Comparison of ENCODE assay signal across 23 cellular contexts in genomic region chr5:14734382-14734781, GRCh38.
DNase-seq lines count a peak whose midpoint lies in the region; ATAC-seq and TF ChIP-seq lines count a peak whose summit lies in the region.
"Had no signal": no experiment of that assay in that cellular context is flagged by ENCODE, and none has a peak within 500 bp of the region (broad histone marks: within the 10 kb centered on the region; RNA-seq: fewer than 3 reads in every experiment).

No MANE protein-coding gene starts in this region.

- intact Hi-C loops in CD4-positive, alpha-beta T cell (cut with DNase I, micrococcal nuclease): no loop called here

- no peak overlapping the region for H2AFZ ChIP-seq in OCI-LY3 (ENCODE audit: low read depth, low read length)

- peak overlapping the region; percentile 62 for H3K27ac Mint-ChIP-seq in CD4-positive, alpha-beta T cell
- H3K27ac Mint-ChIP-seq in nephron progenitor cell: peak overlapping the region; percentile 2
- H3K27ac Mint-ChIP-seq: H9 had no signal

- no peaks in the 10 kb centered on the region for H3K9me3 Mint-ChIP-seq in CD4-positive, alpha-beta T cell
- H3K9me3 Mint-ChIP-seq in nephron progenitor cell: no peaks in the 10 kb centered on the region
- H3K9me3 Mint-ChIP-seq: H9 had no signal

- H3K27me3 Mint-ChIP-seq in CD4-positive, alpha-beta T cell: no peaks in the 10 kb centered on the region
- peaks cover 7% of the 10 kb centered on the region for H3K27me3 Mint-ChIP-seq in nephron progenitor cell (ENCODE audit: low read depth, poor library complexity)

- H3K36me3 ChIP-seq in BLaER1 treated with 17β-estradiol and CSF1 and Interleukin-3, amounts not matched to agents 10 nM and 100 nM: peaks cover 15 to 93% (median 53%) of the 10 kb centered on the region in 11 experiments; a peak in 19 of 22 replicates
- no peaks in the 10 kb centered on the region for H3K36me3 ChIP-seq in OCI-LY3 (replicated peaks; ENCODE audit: low read depth, low read length)
- H3K36me3 ChIP-seq: MG63 had no signal

- CTCF ChIA-PET in CD4-positive, alpha-beta T cell (lab: Charles Lee): no interaction called here

- no peaks in the 10 kb centered on the region for H3K9me3 ChIP-seq in BLaER1 treated with 17β-estradiol and CSF1 and Interleukin-3, amounts not matched to agents 10 nM and 100 nM (replicated peaks in 1 of 11)
- no peaks in the 10 kb centered on the region for H3K9me3 ChIP-seq in CD4-positive, alpha-beta T cell (ENCODE audit: control insufficient read depth, low read length)
- no peaks in the 10 kb centered on the region for H3K9me3 ChIP-seq in OCI-LY3 (ENCODE audit: insufficient read depth, low read length)
- H3K9me3 ChIP-seq: MG63 had no signal

- H4K20me1 ChIP-seq in BLaER1 treated with 17β-estradiol and CSF1 and Interleukin-3, amounts not matched to agents 10 nM and 100 nM: peaks cover 0 to 35% (median 0%) of the 10 kb centered on the region in 11 experiments; a peak in 5 of 22 replicates
- H4K20me1 ChIP-seq in OCI-LY3 (ENCODE audit: insufficient read depth, low read length): no peaks in the 10 kb centered on the region

- no peak for ATAC-seq in CD4-positive, alpha-beta T cell (ENCODE audit: poor library complexity)
- no peak for ATAC-seq in HG02588 (IDR thresholded peaks at IDR 0.05; ENCODE audit: unreplicated experiment)
- ATAC-seq: GM12878, SK-N-SH treated with all-trans-retinoic acid at 6 μM for 48 hours had no signal

- no peaks in the 10 kb centered on the region for H3K79me2 ChIP-seq in OCI-LY3 (ENCODE audit: low read length)

- POLR2A ChIA-PET in CD4-positive, alpha-beta T cell (lab: Charles Lee): no interaction called here

- peaks cover 84% of the 10 kb centered on the region for H3K36me3 Mint-ChIP-seq in CD4-positive, alpha-beta T cell (ENCODE audit: low read depth)
- H3K36me3 Mint-ChIP-seq in nephron progenitor cell (ENCODE audit: low read depth): peaks cover 5% of the 10 kb centered on the region

- H3K27me3 ChIP-seq in BLaER1 treated with 17β-estradiol and CSF1 and Interleukin-3, amounts not matched to agents 10 nM and 100 nM: no peaks in the 10 kb centered on the region; a peak in 2 of 22 replicates
- no peaks in the 10 kb centered on the region for H3K27me3 ChIP-seq in CD4-positive, alpha-beta T cell (ENCODE audit: control insufficient read depth, insufficient read depth, low read length)
- no peaks in the 10 kb centered on the region for H3K27me3 ChIP-seq in OCI-LY3 (ENCODE audit: low read depth, low read length)
- H3K27me3 ChIP-seq: MG63 had no signal

- no peak overlapping the region for H3K4me3 Mint-ChIP-seq in CD4-positive, alpha-beta T cell
- H3K4me3 Mint-ChIP-seq in nephron progenitor cell: no peak overlapping the region
- H3K4me3 Mint-ChIP-seq: H9 had no signal

- H3K4me1 Mint-ChIP-seq in CD4-positive, alpha-beta T cell (ENCODE audit: low read depth): no peaks in the 10 kb centered on the region
- H3K4me1 Mint-ChIP-seq in nephron progenitor cell: peaks cover 50% of the 10 kb centered on the region

- DNase-seq in CD4-positive, alpha-beta T cell: no peak
- DNase-seq in nephron progenitor cell: no peak
- DNase-seq in SK-N-DZ (ENCODE audit: low spot score): no peak
- no peak for DNase-seq in ureter (ENCODE audit: low spot score)
- DNase-seq: ACHN, DMS53, EL, H9, IMR-90, Karpas-422, MG63, NCI-H1048, NCI-H1436, NCI-H2081, NCI-H446 treated with DMSO at 0.1 percent for 48 hours, NCI-H69, OCI-M1, SHP77 treated with DMSO at 0.1 percent for 48 hours had no signal

- H3K4me1 ChIP-seq in BLaER1 treated with 17β-estradiol and CSF1 and Interleukin-3, amounts not matched to agents 10 nM and 100 nM: peaks cover 21 to 98% (median 87%) of the 10 kb centered on the region in 10 experiments
- H3K4me1 ChIP-seq in OCI-LY3 (ENCODE audit: low read length): peaks cover 10% of the 10 kb centered on the region

- H3K4me3 ChIP-seq in BLaER1 treated with 17β-estradiol and CSF1 and Interleukin-3, amounts not matched to agents 10 nM and 100 nM: no peak overlapping the region
- no peak overlapping the region for H3K4me3 ChIP-seq in OCI-LY3 (ENCODE audit: low read length)
- H3K4me3 ChIP-seq: GM12878, MG63 had no signal

- H3K4me2 ChIP-seq in BLaER1 treated with 17β-estradiol and CSF1 and Interleukin-3, amounts not matched to agents 10 nM and 100 nM: peak overlapping the region in 6 of 11 experiments; percentile 30 to 89 (median 74); a peak in 9 of 22 replicates
- peak overlapping the region; percentile 11; the same call in 1 of the 2 replicates for H3K4me2 ChIP-seq in OCI-LY3 (ENCODE audit: low read length)

- TF ChIP-seq CTCF in CD4-positive, alpha-beta T cell (IDR thresholded peaks at IDR 0.05): no peak
- no peak for TF ChIP-seq CTCF in OCI-LY3 (IDR thresholded peaks at IDR 0.05; ENCODE audit: low read depth, low read length)
- TF ChIP-seq CTCF in nephron progenitor cell (IDR thresholded peaks at IDR 0.05): no peak

- H3K9ac ChIP-seq in BLaER1 treated with 17β-estradiol and CSF1 and Interleukin-3, amounts not matched to agents 10 nM and 100 nM: no peak overlapping the region
- H3K9ac ChIP-seq in OCI-LY3 (ENCODE audit: low read length): no peak overlapping the region

- H3K27ac ChIP-seq in BLaER1 treated with 17β-estradiol and CSF1 and Interleukin-3, amounts not matched to agents 10 nM and 100 nM: no peak overlapping the region
- H3K27ac ChIP-seq in CD4-positive, alpha-beta T cell (ENCODE audit: low read depth, low read length): no peak overlapping the region
- no peak overlapping the region for H3K27ac ChIP-seq in OCI-LY3 (ENCODE audit: low read length)
